Comparison of ENCODE assay signal across 8 cellular contexts in the genomic region with DNA sequence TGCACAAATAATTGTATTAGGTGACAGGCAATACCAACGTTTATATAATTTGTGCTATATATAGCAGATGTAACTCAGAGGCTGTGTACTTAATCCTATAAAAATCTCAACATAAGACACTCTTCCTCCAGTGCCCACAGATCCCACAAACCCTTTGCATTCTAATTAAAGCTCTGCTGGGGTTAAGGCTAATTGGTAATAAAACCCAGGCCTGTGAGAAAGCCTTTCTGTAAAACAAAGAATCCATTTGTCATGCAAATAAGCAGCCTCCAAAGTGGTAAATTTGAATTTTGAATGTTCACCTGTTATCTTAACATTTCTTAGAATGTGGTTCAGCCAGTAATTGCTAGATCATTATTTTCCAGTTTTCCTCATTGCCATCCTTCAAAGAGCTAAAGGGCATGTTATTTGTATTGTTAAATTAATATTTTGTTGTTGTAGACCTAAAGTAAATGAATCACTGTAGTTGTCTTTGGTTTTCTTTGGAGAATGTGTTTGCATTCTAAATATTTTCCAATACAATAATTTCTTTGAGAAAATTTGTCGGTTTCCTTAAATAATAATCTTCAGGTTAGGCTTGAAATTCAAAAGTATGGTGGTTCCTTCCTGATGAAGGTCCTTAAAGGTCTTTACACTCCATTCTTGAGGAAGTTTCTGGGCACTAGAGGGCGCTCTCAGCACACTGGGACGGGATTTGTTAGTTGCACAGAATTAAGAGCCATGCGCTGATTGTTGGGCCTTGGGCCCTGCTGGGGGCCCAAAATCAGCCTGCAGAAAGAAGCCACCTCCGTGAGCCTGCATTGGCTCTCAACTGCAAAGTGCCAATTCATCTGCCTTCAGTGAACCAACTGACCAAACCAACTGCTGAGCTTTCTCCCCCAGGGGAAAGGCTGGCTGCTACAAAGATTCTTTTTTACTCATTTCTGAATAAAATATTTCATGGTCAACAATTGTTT. TPM values are rescaled to one million over a fixed set of nuclear protein-coding genes. Genes with fewer than 3 reads are reported as not detected.
A peak's percentile ranks its signal among the peaks of the same experiment; 100 is the strongest.
DNase-seq lines count a peak whose midpoint lies in the region; ATAC-seq and TF ChIP-seq lines count a peak whose summit lies in the region.

No MANE protein-coding gene starts in this region.

- H3K4me3 ChIP-seq in dorsolateral prefrontal cortex, result peak overlapping the region in 2 of 59 donors; percentile 7 to 56
- no peak overlapping the region for H3K4me3 ChIP-seq in lower lobe of right lung

- no peaks in the 10 kb centered on the region for H3K9me3 ChIP-seq in lower lobe of right lung

- H3K4me1 ChIP-seq in lower lobe of right lung, result peaks cover 25% of the 10 kb centered on the region

- ATAC-seq in lower lobe of right lung (peak; percentile 92), GM19455 (IDR thresholded peaks at IDR 0.05; ENCODE audit: unreplicated experiment) (no peak)

- DNase-seq in GM13976 (ENCODE audit: low spot score) (peak; percentile 43), HPDE6-E6E7 (ENCODE audit: extremely low spot score) (peak; percentile 42), NCI-H748 treated with DMSO at 0.1 percent for 48 hours (lab: John Stamatoyannopoulos, UW) (peak; percentile 29), dorsolateral prefrontal cortex (peak; percentile 74 to 95 (median 85)), lower lobe of right lung (peak; percentile 88)
- peak; percentile 91 for DNase-seq in activated CD4-positive, alpha-beta T cell treated with anti-CD3 and anti-CD28 coated beads, Interleukin-2, amount 50 U/mL, for 1 hour
- peak; percentile 69 to 80 (median 70) for DNase-seq in stimulated activated CD4-positive, alpha-beta T cell treated with anti-CD3 and anti-CD28 coated beads, TNF-alpha, amount 100 ng/mL, for 1 hour (ENCODE audit: low read depth in 3 of 3, low spot score in 1 of 3)

- H3K27ac ChIP-seq in dorsolateral prefrontal cortex (peak overlapping the region in 43 of 59 donors; percentile 29 to 89 (median 81)), lower lobe of right lung (peak overlapping the region; percentile 79)

- no peaks in the 10 kb centered on the region for H3K36me3 ChIP-seq in lower lobe of right lung

- in situ Hi-C loops in GM13976 (cut with MboI; ENCODE audit: low sequenced_read_pairs, unreplicated experiment), result loop anchor here (10.0 to 25.0 kb wide), 3 partner anchors 394 to 781 kb away; a partner anchor contains a TSS

- intact Hi-C loops in dorsolateral prefrontal cortex (cut with DNase I) (loop anchor here (1.0 to 2.0 kb wide), 3 partner anchors 46 to 394 kb away; a partner anchor contains a TSS), lower lobe of right lung (cut with DNase I) (no loop called here)

- TF ChIP-seq CTCF in GM13976 (IDR thresholded peaks at IDR 0.05; ENCODE audit: borderline replicate concordance, control extremely low read depth, extremely low read depth, insufficient read depth, missing control alignments), result peak; percentile 84
- peak; percentile 65 to 96 (median 88) for TF ChIP-seq CTCF in dorsolateral prefrontal cortex (IDR thresholded peaks at IDR 0.05 in 54 of 56, conservative IDR thresholded peaks at IDR 0.05 in 2 of 56; ENCODE audit: low read depth in 1 of 56, partially characterized antibody in 56 of 56)
- TF ChIP-seq CTCF in lower lobe of right lung (IDR thresholded peaks at IDR 0.05), result peak; percentile 94

- H3K27me3 ChIP-seq in dorsolateral prefrontal cortex (no peaks in the 10 kb centered on the region), lower lobe of right lung (ENCODE audit: low read depth) (no peaks in the 10 kb centered on the region)

RNA-seq across cellular contexts. Expression of a gene that starts 46.1 kb away (rescaled TPM):
- total RNA-seq in dorsolateral prefrontal cortex, result 100 to 1,000 TPM; 106 to 313 (median 170) TPM
- total RNA-seq in lower lobe of right lung, result 187 TPM

Comparison
In these comparisons a context has a peak if more than half of its experiments do, and no peak if none do; other contexts are left out.
1. DNase-seq: peak in every context shown above with its lines; median percentile 91 in activated CD4-positive, alpha-beta T cell treated with anti-CD3 and anti-CD28 coated beads, Interleukin-2, amount 50 U/mL, for 1 hour; 88 in lower lobe of right lung; 85 in dorsolateral prefrontal cortex; 70 in stimulated activated CD4-positive, alpha-beta T cell treated with anti-CD3 and anti-CD28 coated beads, TNF-alpha, amount 100 ng/mL, for 1 hour; 43 in GM13976; 42 in HPDE6-E6E7; 29 in NCI-H748 treated with DMSO at 0.1 percent for 48 hours.